Comparison of ENCODE assay signal across 16 cellular contexts in the genomic region with DNA sequence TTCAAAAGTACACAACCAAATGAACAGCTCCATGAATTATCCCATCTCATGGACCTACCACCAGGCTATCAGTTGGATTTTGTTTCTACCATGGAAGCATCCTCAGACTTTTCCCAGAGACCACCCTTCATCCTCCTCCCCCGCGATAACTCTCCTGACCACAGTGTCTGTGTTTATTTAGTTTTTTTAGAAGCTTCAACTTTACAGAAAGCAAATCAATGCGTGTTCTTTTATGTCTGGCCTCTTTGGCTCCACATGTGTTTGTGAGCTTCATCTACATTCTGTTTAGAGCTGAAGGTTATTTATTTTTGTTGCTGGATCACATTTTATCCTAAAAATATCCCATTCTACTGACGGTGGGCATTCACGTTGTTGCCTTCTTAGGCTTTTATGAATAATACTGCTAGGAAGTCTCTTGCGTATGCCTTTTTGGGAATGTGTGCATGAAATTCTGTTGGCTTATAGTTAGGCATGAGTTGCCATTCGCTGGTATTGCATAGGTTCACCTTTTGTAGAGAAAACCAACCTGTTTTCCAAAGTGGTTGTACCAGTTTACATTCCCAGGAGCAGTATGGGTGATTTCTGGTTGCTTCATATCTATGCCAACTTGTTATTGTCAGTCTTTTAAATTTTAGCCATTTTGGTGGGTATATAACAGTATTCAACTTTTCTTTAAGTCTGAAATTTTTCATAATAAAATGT.
DNase-seq lines count a peak whose midpoint lies in the region; ATAC-seq and TF ChIP-seq lines count a peak whose summit lies in the region.
"Had no signal": no experiment of that assay in that cellular context is flagged by ENCODE, and none has a peak within 500 bp of the region (broad histone marks: within the 10 kb centered on the region; RNA-seq: fewer than 3 reads in every experiment).

No MANE protein-coding gene starts in this region.

- H2AFZ ChIP-seq in fibroblast of lung (ENCODE audit: low read length) = no peak overlapping the region

- H3K27me3 ChIP-seq in fibroblast of lung (ENCODE audit: control insufficient read depth, insufficient read depth, low read length) = no peaks in the 10 kb centered on the region
- H3K27me3 ChIP-seq: testis had no signal

- H3K9me3 ChIP-seq in T-helper 17 cell (ENCODE audit: control insufficient read depth, low read length, poor library complexity, severe bottlenecking) = no peaks in the 10 kb centered on the region
- H3K9me3 ChIP-seq in fibroblast of lung (ENCODE audit: control insufficient read depth, insufficient read depth, low read depth, low read length) = no peaks in the 10 kb centered on the region
- H3K9me3 ChIP-seq: testis had no signal

- intact Hi-C loops in Calu3 (cut with micrococcal nuclease; ENCODE audit: unreplicated experiment) (loop anchor here (10.0 kb wide), 1 partner anchor 57 kb away; no protein-coding TSS in a partner anchor), posterior vena cava (cut with DNase I) (no loop called here)

- no peak overlapping the region for H3K4me3 Mint-ChIP-seq in Calu3 (ENCODE audit: low read depth, unreplicated experiment)
- H3K4me3 Mint-ChIP-seq in T-helper 17 cell = peak overlapping the region; percentile 66
- H3K4me3 Mint-ChIP-seq: activated CD4-positive, alpha-beta T cell treated with anti-CD3 and anti-CD28 coated beads, Interleukin-2, amount 10 ng/mL, durations not matched to agents 24 days and 14 days; memory B cell had no signal

- H3K36me3 ChIP-seq in fibroblast of lung (ENCODE audit: control insufficient read depth, insufficient read depth, low read length) = no peaks in the 10 kb centered on the region

- H3K4me3 ChIP-seq in fibroblast of lung (replicated peaks in 1 of 4; ENCODE audit: control extremely low read depth in 1 of 4, insufficient read depth in 1 of 4, low read depth in 3 of 4, low read length in 4 of 4) = no peak overlapping the region
- H3K4me3 ChIP-seq: testis had no signal

- DNase-seq in Calu3 (no peak), T-helper 17 cell (no peak), fibroblast of lung (ENCODE audit: low read depth in 2 of 2) (no peak), posterior vena cava (ENCODE audit: low spot score) (peak; percentile 7), germinal center (ENCODE audit: low spot score) (no peak), dermis blood vessel endothelial cell (no peak)
- no peak for DNase-seq in activated naive CD4-positive, alpha-beta T cell treated with Interleukin-2 at 50 U/mL for 16 hours
- DNase-seq: activated CD4-positive, alpha-beta T cell treated with anti-CD3 and anti-CD28 coated beads, Interleukin-2, amount 10 ng/mL, durations not matched to agents 24 days and 14 days; activated naive CD8-positive, alpha-beta T cell treated with anti-CD3 and anti-CD28 coated beads, Interleukin-2, amount 10 ng/mL, durations not matched to agents 7 days and 5 days; activated T-cell treated with anti-CD3 and anti-CD28 coated beads, Interleukin-2, amount 50 U/mL, for 48 hours; DMS 273 treated with DMSO at 0.1 percent for 48 hours; NCI-H1694 treated with DMSO at 0.1 percent for 48 hours; stimulated activated CD4-positive, alpha-beta T cell treated with anti-CD3 and anti-CD28 coated beads, Interleukin-4, amount 100 ng/mL, for 1 hour had no signal

- no peak for ATAC-seq in T-helper 17 cell
- no peak for ATAC-seq in HG02678 (IDR thresholded peaks at IDR 0.05; ENCODE audit: unreplicated experiment)

- H3K27ac Mint-ChIP-seq in Calu3 (ENCODE audit: unreplicated experiment) = peak overlapping the region; percentile 80
- H3K27ac Mint-ChIP-seq in T-helper 17 cell = peak overlapping the region; percentile 93
- H3K27ac Mint-ChIP-seq: activated CD4-positive, alpha-beta T cell treated with anti-CD3 and anti-CD28 coated beads, Interleukin-2, amount 10 ng/mL, durations not matched to agents 24 days and 14 days; memory B cell had no signal

- H3K9ac ChIP-seq in fibroblast of lung (ENCODE audit: insufficient read depth, low read length) = no peak overlapping the region

- H3K4me1 Mint-ChIP-seq in Calu3 (ENCODE audit: low read depth, unreplicated experiment) = peaks cover 88% of the 10 kb centered on the region
- peaks cover 41% of the 10 kb centered on the region for H3K4me1 Mint-ChIP-seq in T-helper 17 cell

- no peaks in the 10 kb centered on the region for H4K20me1 ChIP-seq in fibroblast of lung (ENCODE audit: control insufficient read depth, extremely low read depth, insufficient read depth, low read length)

- TF ChIP-seq CTCF in Calu3 (IDR thresholded peaks at IDR 0.05; ENCODE audit: unreplicated experiment) (no peak), fibroblast of lung (conservative IDR thresholded peaks at IDR 0.05 in 1 of 2, IDR thresholded peaks at IDR 0.05 in 1 of 2; ENCODE audit: low read depth in 1 of 2, low read length in 2 of 2) (no peak)

- peaks cover 3% of the 10 kb centered on the region for H3K4me1 ChIP-seq in fibroblast of lung (ENCODE audit: control insufficient read depth, extremely low read depth, insufficient read depth, low read length)

- no TSS peak for BruUV-seq in Calu3 (replicated peaks; lab: Mats Ljungman, UMichigan)

- peak overlapping the region; percentile 40 for H3K4me2 ChIP-seq in fibroblast of lung (ENCODE audit: extremely low read depth, insufficient read depth, low read length)

- no peaks in the 10 kb centered on the region for H3K9me3 Mint-ChIP-seq in Calu3 (ENCODE audit: low read depth, unreplicated experiment)
- H3K9me3 Mint-ChIP-seq: activated CD4-positive, alpha-beta T cell treated with anti-CD3 and anti-CD28 coated beads, Interleukin-2, amount 10 ng/mL, durations not matched to agents 24 days and 14 days; activated naive CD8-positive, alpha-beta T cell treated with anti-CD3 and anti-CD28 coated beads, Interleukin-2, amount 10 ng/mL, durations not matched to agents 7 days and 5 days; memory B cell had no signal

- no peak overlapping the region for H3K27ac ChIP-seq in fibroblast of lung (ENCODE audit: insufficient read depth, low read length)
- H3K27ac ChIP-seq: testis had no signal

- H3K36me3 Mint-ChIP-seq in Calu3 (ENCODE audit: insufficient read depth, unreplicated experiment) (peaks cover 26% of the 10 kb centered on the region), T-helper 17 cell (ENCODE audit: low read depth) (no peaks in the 10 kb centered on the region)

- CTCF ChIA-PET in Calu3 (lab: Charles Lee) = no interaction called here

- H3K27me3 Mint-ChIP-seq in Calu3 (ENCODE audit: unreplicated experiment) (no peaks in the 10 kb centered on the region), T-helper 17 cell (no peaks in the 10 kb centered on the region)
- H3K27me3 Mint-ChIP-seq: activated CD4-positive, alpha-beta T cell treated with anti-CD3 and anti-CD28 coated beads, Interleukin-2, amount 10 ng/mL, durations not matched to agents 24 days and 14 days; activated naive CD8-positive, alpha-beta T cell treated with anti-CD3 and anti-CD28 coated beads, Interleukin-2, amount 10 ng/mL, durations not matched to agents 7 days and 5 days; memory B cell had no signal

- H3K79me2 ChIP-seq in fibroblast of lung (ENCODE audit: control insufficient read depth, insufficient read depth, low read length) = peaks cover 2% of the 10 kb centered on the region
